ENCODE assay signal across 19 cellular contexts in the genomic region with DNA sequence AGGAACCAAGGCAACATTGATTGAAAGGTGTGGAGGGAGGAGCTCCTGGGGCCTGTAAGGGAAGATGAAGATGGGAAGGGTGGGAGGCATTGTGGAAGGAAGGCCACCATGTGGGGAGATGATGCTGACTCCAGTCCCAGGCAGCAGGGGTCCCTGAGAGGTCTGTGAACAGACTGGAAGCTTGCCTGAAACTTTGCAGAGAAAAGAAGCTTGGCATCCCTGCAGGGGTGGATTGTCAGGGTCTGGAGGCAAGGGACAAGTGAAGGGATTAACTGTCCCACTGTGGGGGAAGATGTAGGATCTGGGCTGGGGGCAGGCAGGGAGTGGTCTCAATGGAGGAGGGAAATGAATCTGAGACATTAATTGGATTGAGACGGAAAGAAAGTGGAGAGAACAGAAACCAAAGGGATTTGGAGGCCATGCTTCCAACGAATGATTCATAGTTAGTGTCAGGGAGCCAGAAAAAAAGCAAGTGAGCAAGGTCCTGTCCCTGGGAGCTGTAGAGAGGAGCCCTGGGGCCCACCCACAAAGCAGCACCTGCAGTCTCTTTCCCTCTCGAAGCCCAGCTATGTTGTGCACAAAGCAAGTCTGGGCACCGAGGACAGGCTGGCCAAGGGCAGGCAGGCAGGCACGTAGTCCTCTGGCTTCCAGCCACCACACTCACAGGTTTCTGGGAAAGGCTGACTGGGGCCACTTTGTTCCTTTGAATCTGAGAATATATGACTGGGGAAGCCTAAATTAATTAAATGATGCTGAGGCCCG. TPM values are rescaled to one million over a fixed set of nuclear protein-coding genes. Genes with fewer than 3 reads are reported as not detected.
DNase-seq lines count a peak whose midpoint lies in the region; ATAC-seq and TF ChIP-seq lines count a peak whose summit lies in the region.
"Had no signal": no experiment of that assay in that cellular context is flagged by ENCODE, and none has a peak within 500 bp of the region (broad histone marks: within the 10 kb centered on the region; RNA-seq: fewer than 3 reads in every experiment).

No MANE protein-coding gene starts in this region.

- H3K36me3 ChIP-seq in H7 (replicated peaks; ENCODE audit: control insufficient read depth, insufficient read depth, low read length) = no peaks in the 10 kb centered on the region
- H3K36me3 ChIP-seq in RWPE2 (ENCODE audit: low read depth) = no peaks in the 10 kb centered on the region
- H3K36me3 ChIP-seq: ascending aorta, gastroesophageal sphincter, left lung had no signal

- H3K27me3 ChIP-seq in H7 (ENCODE audit: control insufficient read depth, insufficient read depth, low read length) = peaks cover 54% of the 10 kb centered on the region
- H3K27me3 ChIP-seq in RWPE2 (ENCODE audit: insufficient read depth, poor library complexity, severe bottlenecking) = peaks cover 30% of the 10 kb centered on the region

- TF ChIP-seq CTCF in RWPE2 (IDR thresholded peaks at IDR 0.05; ENCODE audit: poor library complexity, severe bottlenecking) = no peak

- DNase-seq in D341Med (ENCODE audit: low spot score) (peak; percentile 29), H7 (peak; percentile 9), RWPE2 (ENCODE audit: low spot score) (peak; percentile 33), islet precursor cell (peak; percentile 38), NCI-H2107 treated with DMSO at 0.1 percent for 48 hours (lab: John Stamatoyannopoulos, UW; ENCODE audit: unreplicated experiment) (no peak)
- DNase-seq: activated naive CD4-positive, alpha-beta T cell; erythroblast; left lung; MV-4-11; naive B cell; NCI-H2171; Right ventricle myocardium superior had no signal

- H3K9me3 ChIP-seq in RWPE2 (ENCODE audit: severe bottlenecking) = no peaks in the 10 kb centered on the region
- H3K9me3 ChIP-seq: ascending aorta, Caco-2, gastroesophageal sphincter, left lung had no signal

- no peak overlapping the region for H3K4me3 ChIP-seq in H7 (ENCODE audit: insufficient read depth, low read depth, low read length)
- H3K4me3 ChIP-seq in RWPE2 (ENCODE audit: severe bottlenecking) = no peak overlapping the region
- H3K4me3 ChIP-seq: ascending aorta, gastroesophageal sphincter, left lung had no signal

- ATAC-seq in RWPE2 (ENCODE audit: low read depth) (no peak), HG03571 (IDR thresholded peaks at IDR 0.05; ENCODE audit: unreplicated experiment) (no peak), GM19351 (IDR thresholded peaks at IDR 0.05; ENCODE audit: unreplicated experiment) (no peak)
- ATAC-seq: activated CD4-positive, CD25-positive, alpha-beta regulatory T cell treated with anti-CD3 and anti-CD28 coated beads, Interleukin-2, amount 50 U/mL, for 24 hours; gastroesophageal sphincter; left lung had no signal

- no peak overlapping the region for H3K27ac ChIP-seq in RWPE2 (ENCODE audit: poor library complexity, severe bottlenecking)
- H3K27ac ChIP-seq: ascending aorta, gastroesophageal sphincter, left lung had no signal

- H3K4me1 ChIP-seq in RWPE2 (ENCODE audit: insufficient read depth, poor library complexity, severe bottlenecking) = peaks cover 9% of the 10 kb centered on the region

RNA-seq across cellular contexts. Expression of gene SLC18A3, which starts 4.8 kb away (rescaled TPM):
- total RNA-seq in H7 (2014; rRNA removed; shearing (Covaris generic)) = not detected in 2 replicates
- total RNA-seq: ascending aorta, Caco-2, left lung, Right ventricle myocardium superior, temporal lobe had no signal

RNA-seq across cellular contexts. Expression of gene CHAT, which starts 8.5 kb away (rescaled TPM):
- not detected in 2 replicates for total RNA-seq in H7 (2014; rRNA removed; shearing (Covaris generic))
- total RNA-seq: ascending aorta, left lung, Right ventricle myocardium superior, temporal lobe had no signal
